ENCODE assay signal across 11 cellular contexts in genomic region chr11:456533-456932, GRCh38.
DNase-seq lines count a peak whose midpoint lies in the region; ATAC-seq and TF ChIP-seq lines count a peak whose summit lies in the region.
"Had no signal": no experiment of that assay in that cellular context is flagged by ENCODE, and none has a peak within 500 bp of the region (broad histone marks: within the 10 kb centered on the region; RNA-seq: fewer than 3 reads in every experiment).

No MANE protein-coding gene starts in this region.

- CTCF ChIA-PET in RWPE1 (lab: Yijun Ruan, JAX), result no interaction called here

- ATAC-seq in stimulated activated memory B cell treated with anti-CD40 and anti-IgM and Interleukin-4, amounts not matched to agents 10 μg/mL and 1 μg/mL and 100 μg/mL, for 72 hours, result peak; percentile 76
- ATAC-seq in GM18909 (IDR thresholded peaks at IDR 0.05; ENCODE audit: poor library complexity, unreplicated experiment), result no peak

- H3K4me3 Mint-ChIP-seq in stimulated activated memory B cell treated with anti-CD40 and anti-IgM and Interleukin-4, amounts not matched to agents 10 μg/mL and 1 μg/mL and 100 μg/mL, for 72 hours, result peak overlapping the region; percentile 3

- peak; percentile 69 for DNase-seq in activated CD8-positive, alpha-beta memory T cell treated with anti-CD3 and anti-CD28 coated beads for 24 hours
- DNase-seq in activated CD8-positive, alpha-beta memory T cell treated with anti-CD3 and anti-CD28 coated beads, Interleukin-2, amount 50 U/mL, for 48 hours, result no peak
- DNase-seq in RWPE1 (ENCODE audit: low spot score), result no peak
- peak; percentile 64 for DNase-seq in central memory CD4-positive, alpha-beta T cell
- DNase-seq in OCI-M1 (lab: John Stamatoyannopoulos, UW), result no peak
- DNase-seq in amygdala (lab: John Stamatoyannopoulos, UW), result no peak
- DNase-seq: activated CD4-positive, CD25-positive, alpha-beta regulatory T cell; IMR-90; left cardiac atrium had no signal

- peaks cover 30% of the 10 kb centered on the region for H3K36me3 Mint-ChIP-seq in stimulated activated memory B cell treated with anti-CD40 and anti-IgM and Interleukin-4, amounts not matched to agents 10 μg/mL and 1 μg/mL and 100 μg/mL, for 72 hours

- no peaks in the 10 kb centered on the region for H3K9me3 Mint-ChIP-seq in stimulated activated memory B cell treated with anti-CD40 and anti-IgM and Interleukin-4, amounts not matched to agents 10 μg/mL and 1 μg/mL and 100 μg/mL, for 72 hours

- POLR2A ChIA-PET in RWPE1 (lab: Yijun Ruan, JAX; ENCODE audit: low non-redundant PET), result no interaction called here

- peak overlapping the region; percentile 37 for H3K27ac ChIP-seq in RWPE1

- H3K27me3 Mint-ChIP-seq in stimulated activated memory B cell treated with anti-CD40 and anti-IgM and Interleukin-4, amounts not matched to agents 10 μg/mL and 1 μg/mL and 100 μg/mL, for 72 hours, result no peaks in the 10 kb centered on the region

- no peak for TF ChIP-seq CTCF in RWPE1 (conservative IDR thresholded peaks at IDR 0.05; ENCODE audit: low read depth)

- peaks cover 58% of the 10 kb centered on the region for H3K4me1 Mint-ChIP-seq in stimulated activated memory B cell treated with anti-CD40 and anti-IgM and Interleukin-4, amounts not matched to agents 10 μg/mL and 1 μg/mL and 100 μg/mL, for 72 hours

- H3K27ac Mint-ChIP-seq in stimulated activated memory B cell treated with anti-CD40 and anti-IgM and Interleukin-4, amounts not matched to agents 10 μg/mL and 1 μg/mL and 100 μg/mL, for 72 hours, result peak overlapping the region; percentile 89

Comparison
In these comparisons a context has a peak if more than half of its experiments do, and no peak if none do; other contexts are left out.
1. DNase-seq: peak in activated CD8-positive, alpha-beta memory T cell treated with anti-CD3 and anti-CD28 coated beads for 24 hours (single experiment) and central memory CD4-positive, alpha-beta T cell (single experiment); none in activated CD8-positive, alpha-beta memory T cell treated with anti-CD3 and anti-CD28 coated beads, Interleukin-2, amount 50 U/mL, for 48 hours (single experiment), RWPE1 (single experiment), OCI-M1 (single experiment) and amygdala (0 of 56).